8 cellular contexts compared by ENCODE assay signal in the genomic region with DNA sequence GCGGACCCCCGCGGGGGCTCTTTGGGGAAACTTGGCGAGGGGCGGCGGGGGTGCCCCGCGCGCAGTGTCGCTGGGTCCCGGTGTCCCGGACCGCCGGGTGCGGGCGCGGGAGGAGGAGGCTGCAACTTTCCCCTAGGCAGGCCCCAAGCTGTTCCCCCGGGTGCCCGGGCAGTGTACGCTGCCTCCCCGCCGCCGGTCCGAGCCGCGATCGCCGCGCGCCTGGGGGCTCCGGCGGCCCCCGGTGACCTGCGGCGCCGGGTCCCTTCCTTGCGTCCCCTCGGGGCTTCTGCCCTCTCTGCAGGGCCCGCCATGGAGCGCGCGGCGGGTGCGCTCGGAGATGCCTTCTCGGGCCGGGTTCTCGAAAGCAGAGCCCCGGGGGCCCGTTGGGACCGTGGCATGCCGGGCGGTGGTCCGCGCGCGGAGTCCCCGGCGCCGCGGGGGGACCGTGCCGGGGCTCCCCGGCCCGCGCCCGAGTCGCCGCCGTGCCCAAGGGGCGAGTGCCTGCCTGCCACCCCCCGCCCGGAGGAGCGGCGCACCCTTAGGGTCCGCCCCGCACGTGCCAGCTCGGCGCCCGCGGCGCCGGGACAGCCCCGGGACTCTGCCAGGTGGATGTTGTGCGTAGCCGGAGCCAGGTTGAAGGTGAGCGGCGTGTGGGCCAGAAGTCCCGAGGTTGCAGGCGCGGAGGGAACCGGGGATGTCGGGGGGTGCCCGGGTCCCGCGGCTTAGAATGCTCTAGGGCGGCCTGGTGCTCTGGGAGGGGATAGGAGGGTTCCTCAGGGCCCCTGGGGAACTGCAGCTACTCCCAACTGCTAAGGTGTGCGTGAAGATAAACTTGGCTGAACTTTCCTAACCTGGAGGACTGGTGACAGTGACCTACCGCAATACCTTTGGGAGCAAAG. TPM values are rescaled to one million over a fixed set of nuclear protein-coding genes. Genes with fewer than 3 reads are reported as not detected.
DNase-seq lines count a peak whose midpoint lies in the region; ATAC-seq, FAIRE-seq and TF ChIP-seq lines count a peak whose summit lies in the region.

A gene with protein sequence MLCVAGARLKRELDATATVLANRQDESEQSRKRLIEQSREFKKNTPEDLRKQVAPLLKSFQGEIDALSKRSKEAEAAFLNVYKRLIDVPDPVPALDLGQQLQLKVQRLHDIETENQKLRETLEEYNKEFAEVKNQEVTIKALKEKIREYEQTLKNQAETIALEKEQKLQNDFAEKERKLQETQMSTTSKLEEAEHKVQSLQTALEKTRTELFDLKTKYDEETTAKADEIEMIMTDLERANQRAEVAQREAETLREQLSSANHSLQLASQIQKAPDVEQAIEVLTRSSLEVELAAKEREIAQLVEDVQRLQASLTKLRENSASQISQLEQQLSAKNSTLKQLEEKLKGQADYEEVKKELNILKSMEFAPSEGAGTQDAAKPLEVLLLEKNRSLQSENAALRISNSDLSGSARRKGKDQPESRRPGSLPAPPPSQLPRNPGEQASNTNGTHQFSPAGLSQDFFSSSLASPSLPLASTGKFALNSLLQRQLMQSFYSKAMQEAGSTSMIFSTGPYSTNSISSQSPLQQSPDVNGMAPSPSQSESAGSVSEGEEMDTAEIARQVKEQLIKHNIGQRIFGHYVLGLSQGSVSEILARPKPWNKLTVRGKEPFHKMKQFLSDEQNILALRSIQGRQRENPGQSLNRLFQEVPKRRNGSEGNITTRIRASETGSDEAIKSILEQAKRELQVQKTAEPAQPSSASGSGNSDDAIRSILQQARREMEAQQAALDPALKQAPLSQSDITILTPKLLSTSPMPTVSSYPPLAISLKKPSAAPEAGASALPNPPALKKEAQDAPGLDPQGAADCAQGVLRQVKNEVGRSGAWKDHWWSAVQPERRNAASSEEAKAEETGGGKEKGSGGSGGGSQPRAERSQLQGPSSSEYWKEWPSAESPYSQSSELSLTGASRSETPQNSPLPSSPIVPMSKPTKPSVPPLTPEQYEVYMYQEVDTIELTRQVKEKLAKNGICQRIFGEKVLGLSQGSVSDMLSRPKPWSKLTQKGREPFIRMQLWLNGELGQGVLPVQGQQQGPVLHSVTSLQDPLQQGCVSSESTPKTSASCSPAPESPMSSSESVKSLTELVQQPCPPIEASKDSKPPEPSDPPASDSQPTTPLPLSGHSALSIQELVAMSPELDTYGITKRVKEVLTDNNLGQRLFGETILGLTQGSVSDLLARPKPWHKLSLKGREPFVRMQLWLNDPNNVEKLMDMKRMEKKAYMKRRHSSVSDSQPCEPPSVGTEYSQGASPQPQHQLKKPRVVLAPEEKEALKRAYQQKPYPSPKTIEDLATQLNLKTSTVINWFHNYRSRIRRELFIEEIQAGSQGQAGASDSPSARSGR (N-terminal part only) (plus strand): TSS at position 596 of the 899 bp plus-strand sequence. CDS start 14 bp downstream, at position 610.

- H3K36me3 Mint-ChIP-seq in immature natural killer cell, result no peaks in the 10 kb centered on the region

- H3K9me3 Mint-ChIP-seq in immature natural killer cell, result no peaks in the 10 kb centered on the region

- peaks cover 67% of the 10 kb centered on the region for H3K79me2 ChIP-seq in K562 (ENCODE audit: control insufficient read depth, insufficient read depth, low read length)

- WGBS in K562 (ENCODE audit: insufficient coverage, low coverage, missing lambda C conversion rate), result 1% methylated on average over 67 of the region's 100 CpGs
- 1 to 9% (median 2%) methylated on average over 10 to 100 of the region's 100 CpGs for WGBS in spleen, 5 donors

- peaks cover 0 to 6% (median 6%) of the 10 kb centered on the region in 3 donors for H3K27me3 Mint-ChIP-seq in immature natural killer cell (ENCODE audit: low read depth in 3 of 3)

- TF ChIP-seq CTCF in GM20000 (IDR thresholded peaks at IDR 0.05; ENCODE audit: extremely low read depth, missing control alignments) (no peak), RWPE2 (IDR thresholded peaks at IDR 0.05; ENCODE audit: poor library complexity, severe bottlenecking) (no peak), K562 (IDR thresholded peaks at IDR 0.05 in 2 of 3, conservative IDR thresholded peaks at IDR 0.05 in 1 of 3; ENCODE audit: insufficient read depth in 2 of 3, low read depth in 1 of 3, low read length in 3 of 3) (0 out of 6 replicates have a peak, but pooled peaks of 1 of the 3 experiments have one; percentile 17), spleen (IDR thresholded peaks at IDR 0.05 in 8 of 11, conservative IDR thresholded peaks at IDR 0.05 in 3 of 11) (peak in 2 of 11 experiments; percentile 35 to 36)

- H3K4me2 ChIP-seq in K562 (ENCODE audit: insufficient read depth, low read length), result peak within 1 kb of the TSS; percentile 74

- CTCF ChIA-PET in K562 (lab: Yijun Ruan, JAX; ENCODE audit: low intra/inter-chr PET ratio), result interaction anchor here (1.6 to 1.7 kb wide), 3 partner anchors 39 to 215 kb away, joined by 7 to 21 read pairs (median 9); no protein-coding TSS in a partner anchor

- TF ChIP-seq POLR2A in K562 (conservative IDR thresholded peaks at IDR 0.05), result no peak
- TF ChIP-seq POLR2A in spleen (IDR thresholded peaks at IDR 0.05), result no peak

- ATAC-seq in RWPE2 (ENCODE audit: low read depth), result peak; percentile 54
- ATAC-seq in K562, result peak; percentile 58
- no peak for ATAC-seq in HG03175 (IDR thresholded peaks at IDR 0.05; ENCODE audit: unreplicated experiment)
- ATAC-seq in GM19455 (IDR thresholded peaks at IDR 0.05; ENCODE audit: unreplicated experiment), result no peak

- peaks cover 25% of the 10 kb centered on the region for H3K4me1 ChIP-seq in RWPE2 (ENCODE audit: insufficient read depth, poor library complexity, severe bottlenecking)
- peaks cover 35 to 38% of the 10 kb centered on the region in 2 experiments for H3K4me1 ChIP-seq in K562 (replicated peaks in 1 of 2; ENCODE audit: control insufficient read depth in 2 of 2, insufficient read depth in 2 of 2, low read length in 2 of 2)
- peaks cover 3 to 66% (median 40%) of the 10 kb centered on the region in 6 donors for H3K4me1 ChIP-seq in spleen

- H3K27ac ChIP-seq in RWPE2 (ENCODE audit: poor library complexity, severe bottlenecking), result peak within 1 kb of the TSS; percentile 75
- peak within 1 kb of the TSS; percentile 81 for H3K27ac ChIP-seq in K562 (ENCODE audit: extremely low read depth, low read depth, low read length)
- peak within 1 kb of the TSS in 7 of 8 donors; percentile 76 to 97 (median 87) for H3K27ac ChIP-seq in spleen

- H3K9ac ChIP-seq in K562 (ENCODE audit: insufficient read depth in 1 of 2, low read depth in 2 of 2, low read length in 2 of 2), result peak within 1 kb of the TSS; percentile 72 to 94

- H4K20me1 ChIP-seq in K562 (replicated peaks; ENCODE audit: control insufficient read depth, insufficient read depth, low read length), result peaks cover 25% of the 10 kb centered on the region

- TF ChIP-seq EP300 in K562 (IDR thresholded peaks at IDR 0.05; ENCODE audit: low read length), result peak; percentile 39; the same call in 1 of the 2 replicates

- in situ Hi-C loops in K562 (cut with MboI), result no loop called here

- intact Hi-C loops in K562 (cut with micrococcal nuclease) (loop anchor here (5.0 kb wide), 6 partner anchors 75 to 420 kb away; no protein-coding TSS in a partner anchor), spleen (cut with DNase I; ENCODE audit: low total_unique reads) (loop anchor here (5.0 kb wide), 1 partner anchor 130 kb away; no protein-coding TSS in a partner anchor)

- peak within 1 kb of the TSS; percentile 22 for H2AFZ ChIP-seq in K562 (ENCODE audit: low read depth, low read length)

- no peaks in the 10 kb centered on the region for H3K9me1 ChIP-seq in K562 (ENCODE audit: control insufficient read depth, insufficient read depth, low read length)

- BruUV-seq in K562 (replicated peaks; lab: Mats Ljungman, UMichigan), result no TSS peak

- peaks cover 22 to 49% of the 10 kb centered on the region in 2 donors for H3K4me1 Mint-ChIP-seq in immature natural killer cell

- H3K27me3 ChIP-seq in RWPE2 (ENCODE audit: insufficient read depth, poor library complexity, severe bottlenecking), result no peaks in the 10 kb centered on the region
- no peaks in the 10 kb centered on the region for H3K27me3 ChIP-seq in K562 (ENCODE audit: control insufficient read depth in 2 of 2, insufficient read depth in 2 of 2, low read length in 2 of 2)
- no peaks in the 10 kb centered on the region for H3K27me3 ChIP-seq in spleen (replicated peaks in 1 of 7)

- POLR2A ChIA-PET in K562 (lab: Yijun Ruan, JAX), result interaction anchor here (0.5 to 4.7 kb wide), 7 partner anchors 9 to 271 kb away, joined by 3 to 20 read pairs (median 3); no protein-coding TSS in a partner anchor

- no peak for DNase-seq in A172 (ENCODE audit: low spot score)
- DNase-seq in GM20000 (ENCODE audit: low spot score), result peak; percentile 73
- no peak for DNase-seq in RWPE2 (ENCODE audit: low spot score)
- peak in 3 of 4 experiments; percentile 41 to 78 (median 71) for DNase-seq in K562 (ENCODE audit: extremely low read depth in 1 of 4, low spot score in 3 of 4)
- DNase-seq in immature natural killer cell, result peak; percentile 9 to 15 (median 12)
- DNase-seq in spleen, result peak; percentile 90

- 0 out of 2 replicates have a peak, but pooled peaks cover 4% of the 10 kb centered on the region for H3K36me3 ChIP-seq in RWPE2 (ENCODE audit: low read depth)
- H3K36me3 ChIP-seq in K562 (ENCODE audit: control insufficient read depth, insufficient read depth, low read length), result peaks cover 15% of the 10 kb centered on the region; the same call in 2 of the 3 replicates
- no peaks in the 10 kb centered on the region for H3K36me3 ChIP-seq in spleen

- H3K27ac Mint-ChIP-seq in immature natural killer cell, result peak within 1 kb of the TSS in 4 of 6 donors; percentile 40 to 72 (median 64)

- H3K4me3 ChIP-seq in RWPE2 (ENCODE audit: severe bottlenecking), result peak within 1 kb of the TSS; percentile 65
- H3K4me3 ChIP-seq in K562, result peak within 1 kb of the TSS; percentile 70
- peak within 1 kb of the TSS; percentile 69 to 96 (median 84) for H3K4me3 ChIP-seq in spleen

- H3K9me3 ChIP-seq in RWPE2 (ENCODE audit: severe bottlenecking), result no peaks in the 10 kb centered on the region
- H3K9me3 ChIP-seq in K562 (replicated peaks; ENCODE audit: control insufficient read depth, insufficient read depth, low read depth, low read length), result no peaks in the 10 kb centered on the region
- H3K9me3 ChIP-seq in spleen, result no peaks in the 10 kb centered on the region

- H3K4me3 Mint-ChIP-seq in immature natural killer cell, result peak within 1 kb of the TSS; percentile 77 to 85 (median 81)

- no peak for TF ChIP-seq RAD21 in K562 (CRISPR knock-in tag; conservative IDR thresholded peaks at IDR 0.05 in 1 of 2, IDR thresholded peaks at IDR 0.05 in 1 of 2)

- peak; percentile 78 for FAIRE-seq in K562 (lab: Jason Lieb, UNC)

RNA-seq across cellular contexts. Expression of the gene that starts here (rescaled TPM):
- 32.1 and 36.5 TPM in 2 replicates for total RNA-seq in A172 (2014; rRNA removed; shearing (Covaris generic))
- total RNA-seq in K562 (2011; cell fraction: chromatin; rRNA removed; ENCODE audit: low replicate concordance), result 271 and 342 TPM in 2 replicates
- 121 and 144 TPM in 2 replicates for total RNA-seq in K562 (2011; cell fraction: nucleolus; rRNA removed)
- 169 and 178 TPM in 2 replicates for total RNA-seq in K562 (2011; cell fraction: nucleoplasm; rRNA removed)
- total RNA-seq in K562 (2014; rRNA removed), result 25.2 and 34.2 TPM in 2 replicates
- total RNA-seq in K562 (2014; rRNA removed; fragmentation: Illumina TruSeq; extraction: Trizol), result 33.0 and 41.3 TPM in 2 replicates
- 25.2 and 26.2 TPM in 2 replicates for total RNA-seq in K562 (2015; rRNA removed; fragmentation: Illumina TruSeq; extraction: Trizol)
- total RNA-seq in K562 (2021), result 52.9 and 55.3 TPM in 2 replicates
- polyA plus RNA-seq in K562 (2011; rRNA removed), result 9.6 and 13.0 TPM in 2 replicates
- polyA plus RNA-seq in K562 (2011; cell fraction: cytosol; rRNA removed), result 9.5 and 20.1 TPM in 2 replicates
- polyA plus RNA-seq in K562 (2011; cell fraction: nucleus; rRNA removed), result 8.9 and 14.8 TPM in 2 replicates
- 27.5 and 61.2 TPM in 2 replicates for polyA plus RNA-seq in K562 (2012)
- 31.9 and 32.2 TPM in 2 replicates for polyA plus RNA-seq in K562 (2014; fragmentation: Illumina TruSeq; extraction: Trizol)
- polyA plus RNA-seq in K562 (2014; fragmentation: Nextera tagmentation; extraction: Ambion mirVana), result 1 to 10 TPM; 3.6 to 6.7 TPM
- polyA plus RNA-seq in K562 (2014; rRNA removed), result 21.4 and 24.7 TPM in 2 replicates
- polyA minus RNA-seq in K562 (2011; rRNA and poly(A)+ RNA removed), result 33.4 and 37.2 TPM in 2 replicates
- polyA minus RNA-seq in K562 (2011; cell fraction: cytosol; rRNA and poly(A)+ RNA removed), result 13.4 and 20.4 TPM in 2 replicates
- polyA minus RNA-seq in K562 (2011; cell fraction: nucleus; rRNA and poly(A)+ RNA removed), result 30.6 and 60.0 TPM in 2 replicates
- 10 to 100 TPM in 2 of 3 donors, 1 to 10 TPM in 1; 3.1 to 25.9 (median 12.5) TPM for polyA plus RNA-seq in immature natural killer cell
- 10 to 100 TPM; 57.0 to 95.8 (median 66.6) TPM for total RNA-seq in spleen
- polyA plus RNA-seq in spleen, result 10 to 100 TPM in 2 of 3 donors, 1 to 10 TPM in 1; 9.1 to 15.2 (median 12.8) TPM

Comparison
In these comparisons a context has a peak if more than half of its experiments do, and no peak if none do; other contexts are left out.
1. DNase-seq: peak in GM20000 (single experiment), K562 (3 of 4), immature natural killer cell (3 of 3) and spleen (single experiment); none in A172 (single experiment) and RWPE2 (single experiment).
2. ATAC-seq: peak in RWPE2 (single experiment) and K562 (single experiment); none in HG03175 (single experiment) and GM19455 (single experiment).
3. Peak in every context shown above with its lines, with median percentiles within 50 percentile points of each other: H3K27ac ChIP-seq and H3K4me3 ChIP-seq.